ENCODE assay signal across 23 cellular contexts in genomic region chr14:34482463-34482862, GRCh38. TPM values are rescaled to one million over a fixed set of nuclear protein-coding genes. Genes with fewer than 3 reads are reported as not detected.
A peak's percentile ranks its signal among the peaks of the same experiment; 100 is the strongest.
DNase-seq lines count a peak whose midpoint lies in the region; ATAC-seq and TF ChIP-seq lines count a peak whose summit lies in the region.
"Had no signal": no experiment of that assay in that cellular context is flagged by ENCODE, and none has a peak within 500 bp of the region (broad histone marks: within the 10 kb centered on the region; RNA-seq: fewer than 3 reads in every experiment).

No MANE protein-coding gene starts in this region.

- H2AK5ac ChIP-seq in H9 (ENCODE audit: insufficient read length, low read length) (no peak overlapping the region), mesendoderm (ENCODE audit: low read length) (no peak overlapping the region)

- DNase-seq in H9 (no peak), mesendoderm (no peak), stomach (peak; percentile 8), natural killer cell (no peak)
- DNase-seq in activated T-cell treated with anti-CD3 and anti-CD28 coated beads, Interleukin-2, amount 50 U/mL, for 24 hours, result no peak
- DNase-seq: 8988T; ACHN; BE2C; C1 segment of cervical spinal cord; CD4-positive, alpha-beta memory T cell; CD4-positive, CD25-positive, alpha-beta regulatory T cell; CD8-positive, alpha-beta memory T cell; COR-L47; DMS 273 treated with DMSO at 0.1 percent for 48 hours; DMS153; DMS53; DMS79; DND-41; EL; GDM1 had no signal

- no peak overlapping the region for H4K8ac ChIP-seq in H9 (replicated peaks; ENCODE audit: insufficient read length, low read depth, low read length)
- H4K8ac ChIP-seq in mesendoderm (ENCODE audit: low read depth, low read length), result no peak overlapping the region

- H3K4me1 Mint-ChIP-seq in H9 (peaks cover 7 to 9% of the 10 kb centered on the region in 2 experiments), natural killer cell (no peaks in the 10 kb centered on the region)
- H3K4me1 Mint-ChIP-seq in activated T-cell treated with anti-CD3 and anti-CD28 coated beads, Interleukin-2, amount 50 U/mL, for 24 hours (ENCODE audit: low read depth), result no peaks in the 10 kb centered on the region
- H3K4me1 Mint-ChIP-seq: CD14-positive monocyte; CD4-positive, alpha-beta memory T cell; CD4-positive, CD25-positive, alpha-beta regulatory T cell; CD8-positive, alpha-beta memory T cell had no signal

- H3K79me2 ChIP-seq in H9 (ENCODE audit: insufficient read depth, low read length) (no peaks in the 10 kb centered on the region), mesendoderm (ENCODE audit: control insufficient read depth, insufficient read depth, low read length) (no peaks in the 10 kb centered on the region)

- no peak overlapping the region for H3T11ph ChIP-seq in H9 (ENCODE audit: low read length)

- H3K27me3 ChIP-seq in H9 (ENCODE audit: insufficient read depth, low read length) (no peaks in the 10 kb centered on the region), mesendoderm (ENCODE audit: insufficient read depth, low read length, poor library complexity) (no peaks in the 10 kb centered on the region), stomach (no peaks in the 10 kb centered on the region)
- H3K27me3 ChIP-seq: BE2C, BLaER1 had no signal

- H2BK15ac ChIP-seq in H9 (ENCODE audit: low read depth, low read length) (no peak overlapping the region), mesendoderm (replicated peaks; ENCODE audit: low read depth) (no peak overlapping the region)

- H3K23ac ChIP-seq in H9 (ENCODE audit: insufficient read length, low read depth, low read length), result no peak overlapping the region
- H3K23ac ChIP-seq in mesendoderm (ENCODE audit: low read length), result no peak overlapping the region

- H3K4me3 Mint-ChIP-seq in H9 (no peak overlapping the region), natural killer cell (no peak overlapping the region)
- H3K4me3 Mint-ChIP-seq in activated T-cell treated with anti-CD3 and anti-CD28 coated beads, Interleukin-2, amount 50 U/mL, for 24 hours, result no peak overlapping the region
- H3K4me3 Mint-ChIP-seq: CD14-positive monocyte; CD4-positive, alpha-beta memory T cell; CD4-positive, CD25-positive, alpha-beta regulatory T cell; CD8-positive, alpha-beta memory T cell had no signal

- H4K91ac ChIP-seq in H9 (ENCODE audit: insufficient read length, low read depth, low read length), result no peak overlapping the region

- H2BK120ac ChIP-seq in H9 (ENCODE audit: low read depth, low read length, poor library complexity, severe bottlenecking) (no peak overlapping the region), mesendoderm (ENCODE audit: low read depth, low read length) (peak overlapping the region; percentile 36)

- no peak overlapping the region for H3K27ac ChIP-seq in H9 (ENCODE audit: insufficient read length, low read depth, low read length)
- H3K27ac ChIP-seq in mesendoderm (ENCODE audit: low read depth, low read length), result no peak overlapping the region
- no peak overlapping the region for H3K27ac ChIP-seq in stomach
- H3K27ac ChIP-seq: BLaER1 had no signal

- intact Hi-C loops in stomach (cut with DNase I; ENCODE audit: low total_unique reads) (no loop called here), natural killer cell (cut with micrococcal nuclease) (no loop called here)

- no peaks in the 10 kb centered on the region for H4K20me1 ChIP-seq in H9 (ENCODE audit: control insufficient read depth, insufficient read depth, insufficient read length)
- H4K20me1 ChIP-seq: BLaER1 had no signal

- H2BK12ac ChIP-seq in H9 (ENCODE audit: insufficient read length, low read depth, low read length), result no peak overlapping the region

- H3K4me3 ChIP-seq in mesendoderm (ENCODE audit: low read length) (no peak overlapping the region), stomach (no peak overlapping the region)
- H3K4me3 ChIP-seq: BLaER1, GM12878 had no signal

- TF ChIP-seq CTCF in H9 (conservative IDR thresholded peaks at IDR 0.05) (no peak), stomach (IDR thresholded peaks at IDR 0.05) (no peak), natural killer cell (IDR thresholded peaks at IDR 0.05) (no peak)

- no peaks in the 10 kb centered on the region for H3K9me3 Mint-ChIP-seq in H9
- no peaks in the 10 kb centered on the region for H3K9me3 Mint-ChIP-seq in natural killer cell
- H3K9me3 Mint-ChIP-seq in activated T-cell treated with anti-CD3 and anti-CD28 coated beads, Interleukin-2, amount 50 U/mL, for 24 hours, result no peaks in the 10 kb centered on the region
- H3K9me3 Mint-ChIP-seq: CD4-positive, alpha-beta memory T cell; CD8-positive, alpha-beta memory T cell had no signal

- H4K5ac ChIP-seq in H9 (ENCODE audit: insufficient read length, low read depth, low read length) (no peak overlapping the region), mesendoderm (ENCODE audit: low read length) (no peak overlapping the region)

- H2BK5ac ChIP-seq in H9 (ENCODE audit: insufficient read length, low read length), result no peak overlapping the region
- H2BK5ac ChIP-seq in mesendoderm (ENCODE audit: low read length), result no peak overlapping the region

- H2AFZ ChIP-seq in H9 (ENCODE audit: low read length), result no peak overlapping the region

- H3K9me3 ChIP-seq in H9 (ENCODE audit: control insufficient read depth, low read depth, low read length) (no peaks in the 10 kb centered on the region), stomach (no peaks in the 10 kb centered on the region)
- H3K9me3 ChIP-seq: BE2C, BLaER1 had no signal

- H3K4me2 ChIP-seq in H9 (ENCODE audit: insufficient read depth, insufficient read length, low read length) (no peak overlapping the region), mesendoderm (ENCODE audit: low read length) (no peak overlapping the region)
- H3K4me2 ChIP-seq: BLaER1 had no signal

- H2BK20ac ChIP-seq in H9 (ENCODE audit: low read depth, low read length, poor library complexity, severe bottlenecking), result peak overlapping the region; percentile 90

- WGBS in H9 (ENCODE audit: extremely low coverage, insufficient read length, low lambda C conversion rate), result no CpG with 5 or more reads among the region's 2 CpGs
- no CpG with 5 or more reads among the region's 2 CpGs for WGBS in mesendoderm (ENCODE audit: extremely low coverage, insufficient coverage, low lambda C conversion rate)
- WGBS in stomach, 5 donors, result 83 to 93% (median 90%) methylated on average over 2 of the region's 2 CpGs

- H3K18ac ChIP-seq in H9 (ENCODE audit: insufficient read length, low read depth, low read length) (no peak overlapping the region), mesendoderm (ENCODE audit: low read length) (no peak overlapping the region)

- H3K36me3 Mint-ChIP-seq in H9 (ENCODE audit: insufficient read depth in 1 of 3, low read depth in 3 of 3) (no peaks in the 10 kb centered on the region), natural killer cell (no peaks in the 10 kb centered on the region)
- H3K36me3 Mint-ChIP-seq in activated T-cell treated with anti-CD3 and anti-CD28 coated beads, Interleukin-2, amount 50 U/mL, for 24 hours (ENCODE audit: low read depth), result no peaks in the 10 kb centered on the region
- H3K36me3 Mint-ChIP-seq: CD14-positive monocyte; CD4-positive, alpha-beta memory T cell; CD4-positive, CD25-positive, alpha-beta regulatory T cell; CD8-positive, alpha-beta memory T cell had no signal

- H3K79me1 ChIP-seq in H9 (ENCODE audit: insufficient read depth, low read depth, low read length, poor library complexity, severe bottlenecking), result no peaks in the 10 kb centered on the region
- H3K79me1 ChIP-seq in mesendoderm (ENCODE audit: low read length), result no peaks in the 10 kb centered on the region

- H3K9ac ChIP-seq in H9 (ENCODE audit: extremely low read depth, insufficient read length, low read length), result no peak overlapping the region
- H3K9ac ChIP-seq in mesendoderm (ENCODE audit: low read length), result no peak overlapping the region
- H3K9ac ChIP-seq: BLaER1 had no signal

- H3K27ac Mint-ChIP-seq in H9, result no peak overlapping the region; a peak in 1 of 7 replicates
- H3K27ac Mint-ChIP-seq in natural killer cell, result no peak overlapping the region
- H3K27ac Mint-ChIP-seq in activated T-cell treated with anti-CD3 and anti-CD28 coated beads, Interleukin-2, amount 50 U/mL, for 24 hours, result no peak overlapping the region
- H3K27ac Mint-ChIP-seq: CD4-positive, alpha-beta memory T cell had no signal

- H3K56ac ChIP-seq in H9 (ENCODE audit: insufficient read length, low read depth, low read length), result no peak overlapping the region
- no peak overlapping the region for H3K56ac ChIP-seq in mesendoderm (ENCODE audit: low read length)

- H3K4me1 ChIP-seq in H9 (ENCODE audit: insufficient read depth, low read length) (no peaks in the 10 kb centered on the region), mesendoderm (ENCODE audit: control insufficient read depth, low read depth, low read length) (no peaks in the 10 kb centered on the region), stomach (no peaks in the 10 kb centered on the region)
- H3K4me1 ChIP-seq: BE2C, BLaER1 had no signal

- H3K27me3 Mint-ChIP-seq in H9 (ENCODE audit: low read depth) (no peaks in the 10 kb centered on the region), natural killer cell (ENCODE audit: low read depth in 2 of 2) (no peaks in the 10 kb centered on the region)
- H3K27me3 Mint-ChIP-seq in activated T-cell treated with anti-CD3 and anti-CD28 coated beads, Interleukin-2, amount 50 U/mL, for 24 hours, result no peaks in the 10 kb centered on the region
- H3K27me3 Mint-ChIP-seq: CD4-positive, alpha-beta memory T cell; CD4-positive, CD25-positive, alpha-beta regulatory T cell; CD8-positive, alpha-beta memory T cell had no signal

- ATAC-seq in natural killer cell, result no peak
- ATAC-seq: GM12878 had no signal

- H3K4ac ChIP-seq in H9 (ENCODE audit: low read depth, low read length) (no peak overlapping the region), mesendoderm (ENCODE audit: low read depth, low read length) (no peak overlapping the region)

- no peaks in the 10 kb centered on the region for H3K36me3 ChIP-seq in mesendoderm (ENCODE audit: control insufficient read depth, insufficient read depth, low read length)
- H3K36me3 ChIP-seq in stomach, result no peaks in the 10 kb centered on the region
- H3K36me3 ChIP-seq: BE2C, BLaER1 had no signal

- no peaks in the 10 kb centered on the region for H3K23me2 ChIP-seq in H9 (ENCODE audit: insufficient read length, low read depth, low read length, poor library complexity, severe bottlenecking)

- no peak overlapping the region for H3K14ac ChIP-seq in H9 (ENCODE audit: insufficient read depth, low read length)

- no peak for TF ChIP-seq POLR2A in stomach (IDR thresholded peaks at IDR 0.05)

- no peak for TF ChIP-seq EP300 in stomach (IDR thresholded peaks at IDR 0.05)

RNA-seq across cellular contexts. Expression of gene SPTSSA, which starts 20.4 kb away (rescaled TPM):
- total RNA-seq in H9 (2021) (22.4 and 23.3 TPM in 2 replicates), stomach (10 to 100 TPM in 3 of 5 donors, 1 to 10 TPM in 1, under 1 TPM in 1; 0.29 to 34.1 (median 15.8) TPM), natural killer cell (1 to 10 TPM; 3.2 to 4.9 (median 4.9) TPM)
- 24.9 TPM for polyA plus RNA-seq in mesendoderm (2013, experiment 1 of 2)
- 25.5 TPM for polyA plus RNA-seq in mesendoderm (2013, experiment 2 of 2)
- polyA plus RNA-seq in stomach, result 10 to 100 TPM; 25.4 to 36.0 (median 35.6) TPM

RNA-seq across cellular contexts. Expression of gene EAPP, which starts 57.0 kb away (rescaled TPM):
- total RNA-seq in H9 (2021), result 34.8 and 35.0 TPM in 2 replicates
- 48.2 TPM for polyA plus RNA-seq in mesendoderm (2013, experiment 1 of 2)
- 49.0 TPM for polyA plus RNA-seq in mesendoderm (2013, experiment 2 of 2)
- total RNA-seq in stomach, result 10 to 100 TPM; 15.8 to 95.3 (median 30.1) TPM
- polyA plus RNA-seq in stomach, result 10 to 100 TPM; 29.3 to 57.0 (median 39.4) TPM
- total RNA-seq in natural killer cell, result 10 to 100 TPM; 70.5 to 96.6 (median 76.1) TPM
